ENCODE assay signal across 10 cellular contexts in genomic region chr14:69048456-69048855, GRCh38.
DNase-seq lines count a peak whose midpoint lies in the region; ATAC-seq and TF ChIP-seq lines count a peak whose summit lies in the region.
"Had no signal": no experiment of that assay in that cellular context is flagged by ENCODE, and none has a peak within 500 bp of the region (broad histone marks: within the 10 kb centered on the region; RNA-seq: fewer than 3 reads in every experiment).

No MANE protein-coding gene starts in this region.

- 60 to 87% methylated on average over 2 to 3 of the region's 3 CpGs for WGBS in gastroesophageal sphincter (ENCODE audit: low coverage in 1 of 2), 2 donors
- 81 to 87% (median 85%) methylated on average over 3 of the region's 3 CpGs for WGBS in spleen, 5 donors
- 53 to 59% methylated on average over 3 of the region's 3 CpGs for WGBS in GM23248 (ENCODE audit: low coverage in 1 of 2, low lambda C conversion rate in 2 of 2, missing lambda C conversion rate in 2 of 2), 2 experiments

- peak; percentile 79 for ATAC-seq in CD4-positive, alpha-beta T cell (ENCODE audit: poor library complexity)
- ATAC-seq in gastroesophageal sphincter (no peak), GM19023 (IDR thresholded peaks at IDR 0.05; ENCODE audit: unreplicated experiment) (no peak), GM18858 (IDR thresholded peaks at IDR 0.05; ENCODE audit: unreplicated experiment) (no peak)

- H3K4me2 ChIP-seq in GM23248 (ENCODE audit: unreplicated experiment): no peak overlapping the region

- H3K4me1 Mint-ChIP-seq in CD4-positive, alpha-beta T cell (ENCODE audit: low read depth): peaks cover 10% of the 10 kb centered on the region

- no peak overlapping the region for H3K4me3 Mint-ChIP-seq in CD4-positive, alpha-beta T cell
- H3K4me3 Mint-ChIP-seq: central memory CD8-positive, alpha-beta T cell had no signal

- H3K9me2 ChIP-seq in GM23248 (ENCODE audit: insufficient read depth): no peaks in the 10 kb centered on the region

- no peaks in the 10 kb centered on the region for H4K20me1 ChIP-seq in GM23248 (ENCODE audit: insufficient read depth)

- H3K9me3 Mint-ChIP-seq in CD4-positive, alpha-beta T cell: no peaks in the 10 kb centered on the region
- H3K9me3 Mint-ChIP-seq: central memory CD8-positive, alpha-beta T cell had no signal

- peaks cover 28% of the 10 kb centered on the region for H3K79me2 ChIP-seq in GM23248 (ENCODE audit: insufficient read depth)

- TF ChIP-seq EP300 in gastroesophageal sphincter (IDR thresholded peaks at IDR 0.05): no peak

- no peak overlapping the region for H3K27ac ChIP-seq in CD4-positive, alpha-beta T cell (ENCODE audit: low read depth, low read length)
- H3K27ac ChIP-seq in gastroesophageal sphincter: peak overlapping the region in 3 of 4 donors; percentile 8 to 80 (median 44)
- H3K27ac ChIP-seq in spleen: peak overlapping the region in 2 of 8 donors; percentile 25 to 77
- no peak overlapping the region for H3K27ac ChIP-seq in GM23248

- no peaks in the 10 kb centered on the region for H3K9me3 ChIP-seq in CD4-positive, alpha-beta T cell (ENCODE audit: control insufficient read depth, low read length)
- H3K9me3 ChIP-seq in gastroesophageal sphincter (no peaks in the 10 kb centered on the region), spleen (no peaks in the 10 kb centered on the region), GM23248 (ENCODE audit: low read depth) (no peaks in the 10 kb centered on the region)

- intact Hi-C loops in CD4-positive, alpha-beta T cell (cut with DNase I, micrococcal nuclease): no loop called here
- intact Hi-C loops in spleen (cut with DNase I; ENCODE audit: low total_unique reads): no loop called here

- H2AFZ ChIP-seq in GM23248: no peak overlapping the region

- TF ChIP-seq POLR2A in gastroesophageal sphincter (IDR thresholded peaks at IDR 0.05) (no peak), spleen (IDR thresholded peaks at IDR 0.05) (no peak)

- H3K4me3 ChIP-seq in GM12865 (ENCODE audit: low read depth, low read length) (no peak overlapping the region), gastroesophageal sphincter (no peak overlapping the region), spleen (no peak overlapping the region), GM23248 (no peak overlapping the region)

- peak overlapping the region; percentile 55 for H3K27ac Mint-ChIP-seq in CD4-positive, alpha-beta T cell

- H3K27me3 Mint-ChIP-seq in CD4-positive, alpha-beta T cell: no peaks in the 10 kb centered on the region
- H3K27me3 Mint-ChIP-seq: central memory CD8-positive, alpha-beta T cell had no signal

- CTCF ChIA-PET in CD4-positive, alpha-beta T cell (lab: Charles Lee): no interaction called here

- no peak for TF ChIP-seq CTCF in CD4-positive, alpha-beta T cell (IDR thresholded peaks at IDR 0.05)
- TF ChIP-seq CTCF in GM12865 (IDR thresholded peaks at IDR 0.05; ENCODE audit: insufficient read depth, low read depth, low read length, missing control alignments) (no peak), gastroesophageal sphincter (IDR thresholded peaks at IDR 0.05) (no peak), spleen (IDR thresholded peaks at IDR 0.05 in 8 of 11, conservative IDR thresholded peaks at IDR 0.05 in 3 of 11) (no peak)

- in situ Hi-C loops in GM23248 (cut with MboI): no loop called here

- POLR2A ChIA-PET in CD4-positive, alpha-beta T cell (lab: Charles Lee): no interaction called here

- peaks cover 0 to 9% of the 10 kb centered on the region in 2 donors for H3K36me3 ChIP-seq in gastroesophageal sphincter
- peaks cover 0 to 15% (median 4%) of the 10 kb centered on the region in 6 donors for H3K36me3 ChIP-seq in spleen
- H3K36me3 ChIP-seq in GM23248 (ENCODE audit: low read depth): peaks cover 8% of the 10 kb centered on the region; the same call in 1 of the 2 replicates

- H3K4me1 ChIP-seq in gastroesophageal sphincter: peaks cover 46 to 93% (median 56%) of the 10 kb centered on the region in 3 donors
- H3K4me1 ChIP-seq in spleen: peaks cover 26 to 98% (median 77%) of the 10 kb centered on the region in 6 donors
- H3K4me1 ChIP-seq in GM23248 (ENCODE audit: insufficient read depth): peaks cover 51% of the 10 kb centered on the region

- peaks cover 17% of the 10 kb centered on the region for H3K36me3 Mint-ChIP-seq in CD4-positive, alpha-beta T cell (ENCODE audit: low read depth)

- H3K9ac ChIP-seq in GM23248: no peak overlapping the region

- H3K27me3 ChIP-seq in CD4-positive, alpha-beta T cell (ENCODE audit: control insufficient read depth, insufficient read depth, low read length): no peaks in the 10 kb centered on the region
- no peaks in the 10 kb centered on the region for H3K27me3 ChIP-seq in gastroesophageal sphincter
- peaks cover 0 to 13% (median 0%) of the 10 kb centered on the region in 7 donors for H3K27me3 ChIP-seq in spleen (replicated peaks in 1 of 7)
- no peaks in the 10 kb centered on the region for H3K27me3 ChIP-seq in GM23248 (replicated peaks; ENCODE audit: insufficient read depth)

- peak in 7 of 10 experiments; percentile 7 to 39 (median 17) for DNase-seq in CD4-positive, alpha-beta T cell
- DNase-seq in GM12865 (ENCODE audit: low read depth): peak; percentile 34
- peak; percentile 33 for DNase-seq in SW480 (ENCODE audit: low spot score)
- DNase-seq in spleen: no peak
- no peak for DNase-seq in GM23248
- DNase-seq: hippocampal formation had no signal

- H3F3A ChIP-seq in GM23248 (ENCODE audit: insufficient read depth): peaks cover 29% of the 10 kb centered on the region

Comparison
In these comparisons a context has a peak if more than half of its experiments do, and no peak if none do; other contexts are left out.
1. DNase-seq: peak in CD4-positive, alpha-beta T cell (7 of 10), GM12865 (single experiment) and SW480 (single experiment); none in spleen (single experiment) and GM23248 (single experiment).
2. H3K27ac ChIP-seq: peak in gastroesophageal sphincter (3 of 4); none in CD4-positive, alpha-beta T cell (single experiment) and GM23248 (single experiment).